Comparison of ENCODE assay signal across 21 cellular contexts in the genomic region with DNA sequence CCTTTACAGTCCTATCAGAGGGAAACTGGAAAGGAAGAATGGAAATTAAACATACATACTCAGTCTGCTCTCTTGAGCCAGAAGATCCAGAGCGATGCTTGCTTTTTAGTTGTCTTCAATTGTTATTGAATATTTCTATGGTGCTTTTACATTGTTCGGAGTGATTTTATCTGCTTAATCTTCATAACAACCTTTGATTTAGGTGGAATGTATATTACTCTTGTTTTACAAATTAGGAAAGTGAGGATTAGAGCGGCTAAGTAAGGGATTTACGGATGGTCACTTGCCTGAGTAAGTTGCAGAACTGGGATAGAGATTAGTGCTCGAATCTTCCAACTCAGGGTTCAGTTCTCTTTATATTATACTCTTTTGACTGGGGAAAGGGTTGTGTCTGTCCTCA.
"Had no signal": no experiment of that assay in that cellular context is flagged by ENCODE, and none has a peak within 500 bp of the region (broad histone marks: within the 10 kb centered on the region; RNA-seq: fewer than 3 reads in every experiment).

No MANE protein-coding gene starts in this region.

- H3K4me3 ChIP-seq: dorsolateral prefrontal cortex, psoas muscle, spleen, tibial artery had no signal

- H3K4me1 ChIP-seq: tibial artery had no signal

- ATAC-seq: left colon; left ventricle myocardium superior; psoas muscle; sciatic nerve; stimulated activated memory B cell treated with anti-CD40 and anti-IgM and Interleukin-4, amounts not matched to agents 10 μg/mL and 1 μg/mL and 100 μg/mL, for 72 hours had no signal

- H3K27ac Mint-ChIP-seq: naive B cell; nephron; stimulated activated memory B cell treated with anti-CD40 and anti-IgM and Interleukin-4, amounts not matched to agents 10 μg/mL and 1 μg/mL and 100 μg/mL, for 72 hours; stimulated activated naive CD8-positive, alpha-beta T cell treated with anti-CD3 and anti-CD28 coated beads, Interleukin-15, Interleukin-2, amounts not matched to agents 100 ng/mL and 50 ng/mL, for 24 hours had no signal

- H3K27ac ChIP-seq: dorsolateral prefrontal cortex, psoas muscle, spleen, tibial artery had no signal

- H3K4me3 Mint-ChIP-seq: naive B cell; nephron; stimulated activated memory B cell treated with anti-CD40 and anti-IgM and Interleukin-4, amounts not matched to agents 10 μg/mL and 1 μg/mL and 100 μg/mL, for 72 hours; stimulated activated naive CD8-positive, alpha-beta T cell treated with anti-CD3 and anti-CD28 coated beads, Interleukin-15, Interleukin-2, amounts not matched to agents 100 ng/mL and 50 ng/mL, for 24 hours had no signal

- H3K9me3 Mint-ChIP-seq: nephron; stimulated activated memory B cell treated with anti-CD40 and anti-IgM and Interleukin-4, amounts not matched to agents 10 μg/mL and 1 μg/mL and 100 μg/mL, for 72 hours; stimulated activated naive CD8-positive, alpha-beta T cell treated with anti-CD3 and anti-CD28 coated beads, Interleukin-15, Interleukin-2, amounts not matched to agents 100 ng/mL and 50 ng/mL, for 24 hours had no signal

- H3K36me3 ChIP-seq: spleen, tibial artery had no signal

- H3K27me3 ChIP-seq: dorsolateral prefrontal cortex, spleen, tibial artery had no signal

- H3K9me3 ChIP-seq: psoas muscle, spleen, tibial artery had no signal

- DNase-seq: cortex of kidney; dorsolateral prefrontal cortex; effector CD8-positive, alpha-beta T cell; foreskin melanocyte; head of caudate nucleus; hippocampal formation; left colon; left ventricle myocardium superior; midbrain; naive B cell; psoas muscle; retina; spleen; stimulated activated CD4-positive, alpha-beta T cell treated with anti-CD3 and anti-CD28 coated beads, Interleukin-15, amount 100 ng/mL, for 24 hours; stimulated activated CD4-positive, alpha-beta T cell treated with anti-CD3 and anti-CD28 coated beads, Interleukin-1b, Interleukin-23, amount 100 ng/mL, for 48 hours; stimulated activated CD4-positive, alpha-beta T cell treated with anti-CD3 and anti-CD28 coated beads, Interleukin-4, amount 100 ng/mL, for 24 hours; tibial artery had no signal

- H3K27me3 Mint-ChIP-seq: naive B cell; stimulated activated memory B cell treated with anti-CD40 and anti-IgM and Interleukin-4, amounts not matched to agents 10 μg/mL and 1 μg/mL and 100 μg/mL, for 72 hours; stimulated activated naive CD8-positive, alpha-beta T cell treated with anti-CD3 and anti-CD28 coated beads, Interleukin-15, Interleukin-2, amounts not matched to agents 100 ng/mL and 50 ng/mL, for 24 hours had no signal
